Comparison of ENCODE assay signal across 16 cellular contexts in the genomic region with DNA sequence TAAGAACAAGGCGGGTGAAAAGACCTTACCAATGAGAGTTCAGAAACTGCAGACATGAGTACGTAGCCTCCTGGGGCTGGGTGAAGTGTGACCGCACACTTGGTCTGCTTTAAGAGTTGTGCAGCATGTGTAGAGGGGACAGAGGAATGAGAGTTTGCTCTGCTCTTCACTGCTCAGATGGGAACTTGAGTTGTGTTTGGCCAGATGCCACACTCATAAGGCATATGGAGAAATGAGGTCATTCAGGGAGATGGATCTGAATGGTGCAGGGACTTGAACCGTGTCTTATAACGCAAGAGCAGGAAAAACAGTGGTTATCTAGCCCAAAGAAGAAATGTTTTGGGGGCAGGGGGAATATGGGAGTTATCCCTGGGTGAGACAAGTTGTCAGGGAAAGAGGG.
DNase-seq lines count a peak whose midpoint lies in the region; ATAC-seq and TF ChIP-seq lines count a peak whose summit lies in the region.
"Had no signal": no experiment of that assay in that cellular context is flagged by ENCODE, and none has a peak within 500 bp of the region (broad histone marks: within the 10 kb centered on the region; RNA-seq: fewer than 3 reads in every experiment).

No MANE protein-coding gene starts in this region.

- H3K9me3 ChIP-seq in fibroblast of lung (ENCODE audit: control insufficient read depth, insufficient read depth, low read depth, low read length) = no peaks in the 10 kb centered on the region
- H3K9me3 ChIP-seq: breast epithelium, Caco-2 had no signal

- no peaks in the 10 kb centered on the region for H3K4me1 ChIP-seq in fibroblast of lung (ENCODE audit: control insufficient read depth, extremely low read depth, insufficient read depth, low read length)
- H3K4me1 ChIP-seq: breast epithelium, Caco-2 had no signal

- no peak overlapping the region for H3K4me2 ChIP-seq in fibroblast of lung (ENCODE audit: extremely low read depth, insufficient read depth, low read length)
- H3K4me2 ChIP-seq: KMS-11 had no signal

- H2AFZ ChIP-seq in fibroblast of lung (ENCODE audit: low read length) = no peak overlapping the region

- no peaks in the 10 kb centered on the region for H4K20me1 ChIP-seq in fibroblast of lung (ENCODE audit: control insufficient read depth, extremely low read depth, insufficient read depth, low read length)

- no peak for TF ChIP-seq POLR2A in erythroblast (IDR thresholded peaks at IDR 0.05; ENCODE audit: low read length)

- no peaks in the 10 kb centered on the region for H3K27me3 ChIP-seq in fibroblast of lung (ENCODE audit: control insufficient read depth, insufficient read depth, low read length)
- H3K27me3 ChIP-seq: breast epithelium had no signal

- DNase-seq in DMS79 (lab: John Stamatoyannopoulos, UW) = peak; percentile 72
- DNase-seq in M059J (ENCODE audit: low read depth) = peak; percentile 23
- DNase-seq in fibroblast of lung (ENCODE audit: low read depth in 2 of 2) = peak; percentile 34 to 40
- DNase-seq in pons (ENCODE audit: low spot score) = peak; percentile 24
- no peak for DNase-seq in NCI-H1105 treated with DMSO at 0.1 percent for 48 hours (lab: John Stamatoyannopoulos, UW)
- no peak for DNase-seq in erythroblast (lab: John Stamatoyannopoulos, UW)
- DNase-seq: activated CD4-positive, alpha-beta T cell treated with anti-CD3 and anti-CD28 coated beads, Interleukin-2, amount 50 U/mL, for 48 hours; activated T-cell treated with anti-CD3 and anti-CD28 coated beads, Interleukin-2, amount 50 U/mL, for 24 hours; Caco-2; dermis blood vessel endothelial cell; NCI-H526 treated with DMSO at 0.1 percent for 48 hours; OCI-M1; WERI-Rb-1 had no signal

- no peak overlapping the region for H3K9ac ChIP-seq in fibroblast of lung (ENCODE audit: insufficient read depth, low read length)
- H3K9ac ChIP-seq: KMS-11 had no signal

- TF ChIP-seq CTCF in fibroblast of lung (conservative IDR thresholded peaks at IDR 0.05 in 1 of 2, IDR thresholded peaks at IDR 0.05 in 1 of 2; ENCODE audit: low read depth in 1 of 2, low read length in 2 of 2) = no peak

- H3K27ac ChIP-seq in fibroblast of lung (ENCODE audit: insufficient read depth, low read length) = no peak overlapping the region
- H3K27ac ChIP-seq: breast epithelium, KMS-11, WERI-Rb-1 had no signal

- no peak overlapping the region for H3K4me3 ChIP-seq in fibroblast of lung (replicated peaks in 1 of 4; ENCODE audit: control extremely low read depth in 1 of 4, insufficient read depth in 1 of 4, low read depth in 3 of 4, low read length in 4 of 4)
- H3K4me3 ChIP-seq: breast epithelium had no signal

- H3K36me3 ChIP-seq in fibroblast of lung (ENCODE audit: control insufficient read depth, insufficient read depth, low read length) = no peaks in the 10 kb centered on the region
- H3K36me3 ChIP-seq: breast epithelium, WERI-Rb-1 had no signal

- no peaks in the 10 kb centered on the region for H3K79me2 ChIP-seq in fibroblast of lung (ENCODE audit: control insufficient read depth, insufficient read depth, low read length)

- no peak for ATAC-seq in HG03460 (IDR thresholded peaks at IDR 0.05; ENCODE audit: unreplicated experiment)

Comparison
In these comparisons a context has a peak if more than half of its experiments do, and no peak if none do; other contexts are left out.
1. DNase-seq: peak in DMS79 (single experiment), M059J (single experiment), fibroblast of lung (2 of 2) and pons (single experiment); none in NCI-H1105 treated with DMSO at 0.1 percent for 48 hours (single experiment) and erythroblast (0 of 2).